ENCODE assay signal across 8 cellular contexts in genomic region chr19:57527136-57527881, GRCh38. TPM values are rescaled to one million over a fixed set of nuclear protein-coding genes. Genes with fewer than 3 reads are reported as not detected.
A peak's percentile ranks its signal among the peaks of the same experiment; 100 is the strongest.
DNase-seq lines count a peak whose midpoint lies in the region; ATAC-seq, FAIRE-seq and TF ChIP-seq lines count a peak whose summit lies in the region.

ZNF549 (plus strand) TSS chr19:57527356; CDS start chr19:57527574, 218 bp downstream.

- H3K4me1 Mint-ChIP-seq in T-helper 17 cell = peaks cover 15% of the 10 kb centered on the region

- H3K9me3 ChIP-seq in T-helper 17 cell (ENCODE audit: control insufficient read depth, low read length, poor library complexity, severe bottlenecking) (peaks cover 7% of the 10 kb centered on the region), ascending aorta (peaks cover 22 to 41% of the 10 kb centered on the region in 2 donors)

- peak; percentile 96 for DNase-seq in NCI-H1436 (lab: John Stamatoyannopoulos, UW)
- peak; percentile 71 to 74 (median 73) for DNase-seq in T-helper 17 cell
- DNase-seq in ascending aorta (ENCODE audit: low spot score in 2 of 2) = peak; percentile 63 to 94
- peak; percentile 97 for DNase-seq in hepatic stellate cell (ENCODE audit: low spot score)
- peak; percentile 43 for DNase-seq in pulmonary artery endothelial cell (ENCODE audit: low read depth, low spot score)
- peak; percentile 95 for DNase-seq in urothelium cell line (ENCODE audit: low spot score)

- peak; percentile 96 for FAIRE-seq in urothelium cell line (lab: Jason Lieb, UNC)

- H3K36me3 Mint-ChIP-seq in T-helper 17 cell (ENCODE audit: low read depth) = peaks cover 9% of the 10 kb centered on the region

- H3K4me3 ChIP-seq in ascending aorta = peak within 1 kb of the TSS; percentile 81 to 85

- intact Hi-C loops in ascending aorta (cut with DNase I) = loop anchor here (1.0 to 5.0 kb wide), 4 partner anchors 32 to 165 kb away; partner anchors contain the start of genes TRAPPC2B, ZNF416, ZNF419 and ZNF547

- peak; percentile 50 for TF ChIP-seq POLR2A in GM10847 (IDR thresholded peaks at IDR 0.05; ENCODE audit: extremely low read depth, insufficient read length)

- no peaks in the 10 kb centered on the region for H3K27me3 ChIP-seq in ascending aorta

- H3K27me3 Mint-ChIP-seq in T-helper 17 cell = no peaks in the 10 kb centered on the region

- H3K4me3 Mint-ChIP-seq in T-helper 17 cell = peak within 1 kb of the TSS; percentile 95

- TF ChIP-seq CTCF in ascending aorta (IDR thresholded peaks at IDR 0.05) = no peak

- H3K4me1 ChIP-seq in ascending aorta = peaks cover 2 to 3% of the 10 kb centered on the region in 2 donors

- H3K27ac ChIP-seq in ascending aorta = peak within 1 kb of the TSS; percentile 64 to 74

- peak; percentile 97 for ATAC-seq in HG02642 (IDR thresholded peaks at IDR 0.05; ENCODE audit: poor library complexity, unreplicated experiment)
- peak; percentile 99 for ATAC-seq in T-helper 17 cell

- H3K27ac Mint-ChIP-seq in T-helper 17 cell = peak within 1 kb of the TSS; percentile 98

- peaks cover 19 to 20% of the 10 kb centered on the region in 2 donors for H3K36me3 ChIP-seq in ascending aorta

RNA-seq across cellular contexts. Expression of gene ZNF549, which starts in this region (rescaled TPM):
- 1 to 10 TPM; 7.4 to 7.9 TPM for total RNA-seq in T-helper 17 cell
- total RNA-seq in ascending aorta = 2.2 TPM
- 4.2 and 5.6 TPM in 2 replicates for total RNA-seq in pulmonary artery endothelial cell

Comparison
In these comparisons a context has a peak if more than half of its experiments do, and no peak if none do; other contexts are left out.
1. Peak in every context shown above with its lines: DNase-seq, ATAC-seq, H3K4me3 ChIP-seq and H3K27ac ChIP-seq.
2. DNase-seq: peak in every context shown above with its lines; median percentile 97 in hepatic stellate cell; 96 in NCI-H1436; 95 in urothelium cell line; 78 in ascending aorta; 73 in T-helper 17 cell; 43 in pulmonary artery endothelial cell.